In genomic region chr2:96209011-96209728, GRCh38 we compare ENCODE assay signal across 8 cellular contexts. TPM values are rescaled to one million over a fixed set of nuclear protein-coding genes. Genes with fewer than 3 reads are reported as not detected.
DNase-seq lines count a peak whose midpoint lies in the region; ATAC-seq and TF ChIP-seq lines count a peak whose summit lies in the region.

No MANE protein-coding gene starts in this region.

- peak overlapping the region; percentile 91 to 99 for H3K4me3 ChIP-seq in testis

- H3K4me3 Mint-ChIP-seq in activated CD8-positive, alpha-beta memory T cell treated with anti-CD3 and anti-CD28 coated beads, Interleukin-2, amount 10 ng/mL, durations not matched to agents 7 days and 5 days: peak overlapping the region; percentile 88
- H3K4me3 Mint-ChIP-seq in activated naive CD8-positive, alpha-beta T cell treated with anti-CD3 and anti-CD28 coated beads, Interleukin-2, amount 10 ng/mL, durations not matched to agents 7 days and 5 days: peak overlapping the region; percentile 92

- TF ChIP-seq POLR2A in testis (IDR thresholded peaks at IDR 0.05): no peak

- H3K27me3 Mint-ChIP-seq in activated CD8-positive, alpha-beta memory T cell treated with anti-CD3 and anti-CD28 coated beads, Interleukin-2, amount 10 ng/mL, durations not matched to agents 7 days and 5 days: no peaks in the 10 kb centered on the region
- H3K27me3 Mint-ChIP-seq in activated naive CD8-positive, alpha-beta T cell treated with anti-CD3 and anti-CD28 coated beads, Interleukin-2, amount 10 ng/mL, durations not matched to agents 7 days and 5 days: no peaks in the 10 kb centered on the region

- no peaks in the 10 kb centered on the region for H3K9me3 Mint-ChIP-seq in activated CD8-positive, alpha-beta memory T cell treated with anti-CD3 and anti-CD28 coated beads, Interleukin-2, amount 10 ng/mL, durations not matched to agents 7 days and 5 days (ENCODE audit: low read depth)
- H3K9me3 Mint-ChIP-seq in activated naive CD8-positive, alpha-beta T cell treated with anti-CD3 and anti-CD28 coated beads, Interleukin-2, amount 10 ng/mL, durations not matched to agents 7 days and 5 days: no peaks in the 10 kb centered on the region

- peaks cover 41% of the 10 kb centered on the region for H3K4me1 Mint-ChIP-seq in activated CD8-positive, alpha-beta memory T cell treated with anti-CD3 and anti-CD28 coated beads, Interleukin-2, amount 10 ng/mL, durations not matched to agents 7 days and 5 days
- H3K4me1 Mint-ChIP-seq in activated naive CD8-positive, alpha-beta T cell treated with anti-CD3 and anti-CD28 coated beads, Interleukin-2, amount 10 ng/mL, durations not matched to agents 7 days and 5 days: peaks cover 28% of the 10 kb centered on the region

- H3K36me3 Mint-ChIP-seq in activated CD8-positive, alpha-beta memory T cell treated with anti-CD3 and anti-CD28 coated beads, Interleukin-2, amount 10 ng/mL, durations not matched to agents 7 days and 5 days: peaks cover 12% of the 10 kb centered on the region
- H3K36me3 Mint-ChIP-seq in activated naive CD8-positive, alpha-beta T cell treated with anti-CD3 and anti-CD28 coated beads, Interleukin-2, amount 10 ng/mL, durations not matched to agents 7 days and 5 days: peaks cover 22% of the 10 kb centered on the region

- WGBS in testis, 2 donors: 4 to 6% methylated on average over 15 to 21 of the region's 21 CpGs

- H3K27me3 ChIP-seq in layer of hippocampus (ENCODE audit: control insufficient read depth, insufficient read depth, low read length) (no peaks in the 10 kb centered on the region), testis (no peaks in the 10 kb centered on the region)

- ATAC-seq in activated CD8-positive, alpha-beta memory T cell treated with anti-CD3 and anti-CD28 coated beads, Interleukin-2, amount 10 ng/mL, durations not matched to agents 7 days and 5 days: no peak
- ATAC-seq in activated naive CD8-positive, alpha-beta T cell treated with anti-CD3 and anti-CD28 coated beads, Interleukin-2, amount 10 ng/mL, durations not matched to agents 7 days and 5 days (ENCODE audit: low read depth): no peak
- ATAC-seq in HG03175 (IDR thresholded peaks at IDR 0.05; ENCODE audit: unreplicated experiment) (no peak), GM21381 (IDR thresholded peaks at IDR 0.05; ENCODE audit: unreplicated experiment) (no peak)

- no peaks in the 10 kb centered on the region for H3K36me3 ChIP-seq in testis (ENCODE audit: low read depth, missing control alignments)

- intact Hi-C loops in testis (cut with DNase I; ENCODE audit: low total_unique reads): no loop called here

- peak overlapping the region; percentile 88 for H3K27ac Mint-ChIP-seq in activated CD8-positive, alpha-beta memory T cell treated with anti-CD3 and anti-CD28 coated beads, Interleukin-2, amount 10 ng/mL, durations not matched to agents 7 days and 5 days
- H3K27ac Mint-ChIP-seq in activated naive CD8-positive, alpha-beta T cell treated with anti-CD3 and anti-CD28 coated beads, Interleukin-2, amount 10 ng/mL, durations not matched to agents 7 days and 5 days: peak overlapping the region; percentile 88

- POLR2A ChIA-PET in activated naive CD8-positive, alpha-beta T cell treated with anti-CD3 and anti-CD28 coated beads, Interleukin-2, amount 10 ng/mL, durations not matched to agents 7 days and 5 days (lab: Charles Lee): interaction anchor here (0.6 to 3.6 kb wide), 18 partner anchors 9 to 218 kb away, joined by 3 to 42 read pairs (median 8); partner anchors contain the start of genes ANKRD36C, ASTL and DUSP2

- no peak for TF ChIP-seq CTCF in testis (IDR thresholded peaks at IDR 0.05)

- peaks cover 30% of the 10 kb centered on the region for H3K4me1 ChIP-seq in testis

- H3K9me3 ChIP-seq in testis: no peaks in the 10 kb centered on the region

- CTCF ChIA-PET in activated CD8-positive, alpha-beta memory T cell treated with anti-CD3 and anti-CD28 coated beads, Interleukin-2, amount 10 ng/mL, durations not matched to agents 7 days and 5 days (lab: Charles Lee): interaction anchor here (1.0 to 3.2 kb wide), 13 partner anchors 13 to 216 kb away, joined by 3 to 19 read pairs (median 5); partner anchors contain the start of gene ASTL

- DNase-seq in activated CD8-positive, alpha-beta memory T cell treated with anti-CD3 and anti-CD28 coated beads, Interleukin-2, amount 10 ng/mL, durations not matched to agents 7 days and 5 days: no peak
- no peak for DNase-seq in activated CD8-positive, alpha-beta memory T cell treated with anti-CD3 and anti-CD28 coated beads, Interleukin-2, amount 50 U/mL, for 4 hours
- no peak for DNase-seq in activated naive CD8-positive, alpha-beta T cell treated with anti-CD3 and anti-CD28 coated beads, Interleukin-2, amount 10 ng/mL, durations not matched to agents 7 days and 5 days
- DNase-seq in testis: no peak
- DNase-seq in stimulated activated CD4-positive, alpha-beta T cell treated with anti-CD3 and anti-CD28 coated beads, Interleukin-1b, Interleukin-23, amount 100 ng/mL, for 48 hours: no peak

- H3K27ac ChIP-seq in layer of hippocampus (ENCODE audit: low read depth, low read length) (peak overlapping the region; percentile 92), testis (peak overlapping the region; percentile 86 to 95)

RNA-seq across cellular contexts. Expression of gene STARD7, which starts 0.5 kb away (rescaled TPM):
- total RNA-seq in activated CD8-positive, alpha-beta memory T cell treated with anti-CD3 and anti-CD28 coated beads, Interleukin-2, amount 10 ng/mL, durations not matched to agents 7 days and 5 days: 100 to 1,000 TPM; 131 to 180 TPM
- 100 to 1,000 TPM; 105 to 114 TPM for total RNA-seq in activated naive CD8-positive, alpha-beta T cell treated with anti-CD3 and anti-CD28 coated beads, Interleukin-2, amount 10 ng/mL, durations not matched to agents 7 days and 5 days
- 10 to 100 TPM; 77.7 to 96.2 TPM for total RNA-seq in testis
- polyA plus RNA-seq in testis (ENCODE audit: insufficient read depth, low read depth, low replicate concordance): 58.0 TPM

RNA-seq across cellular contexts. Expression of gene TMEM127, which starts 56.6 kb away (rescaled TPM):
- 10 to 100 TPM; 32.7 to 36.9 TPM for total RNA-seq in activated CD8-positive, alpha-beta memory T cell treated with anti-CD3 and anti-CD28 coated beads, Interleukin-2, amount 10 ng/mL, durations not matched to agents 7 days and 5 days
- 10 to 100 TPM; 33.4 to 39.1 TPM for total RNA-seq in activated naive CD8-positive, alpha-beta T cell treated with anti-CD3 and anti-CD28 coated beads, Interleukin-2, amount 10 ng/mL, durations not matched to agents 7 days and 5 days
- total RNA-seq in testis: 10 to 100 TPM; 25.0 to 32.1 TPM
- 29.2 TPM for polyA plus RNA-seq in testis (ENCODE audit: insufficient read depth, low read depth, low replicate concordance)

RNA-seq across cellular contexts. Expression of gene CIAO1, which starts 56.9 kb away (rescaled TPM):
- total RNA-seq in activated CD8-positive, alpha-beta memory T cell treated with anti-CD3 and anti-CD28 coated beads, Interleukin-2, amount 10 ng/mL, durations not matched to agents 7 days and 5 days: 10 to 100 TPM; 67.0 to 76.8 TPM
- total RNA-seq in activated naive CD8-positive, alpha-beta T cell treated with anti-CD3 and anti-CD28 coated beads, Interleukin-2, amount 10 ng/mL, durations not matched to agents 7 days and 5 days: 10 to 100 TPM; 66.2 to 68.2 TPM
- total RNA-seq in testis: 100 to 1,000 TPM; 154 to 164 TPM
- polyA plus RNA-seq in testis (ENCODE audit: insufficient read depth, low read depth, low replicate concordance): 56.8 TPM
